ENCODE assay signal across 7 cellular contexts in the genomic region with DNA sequence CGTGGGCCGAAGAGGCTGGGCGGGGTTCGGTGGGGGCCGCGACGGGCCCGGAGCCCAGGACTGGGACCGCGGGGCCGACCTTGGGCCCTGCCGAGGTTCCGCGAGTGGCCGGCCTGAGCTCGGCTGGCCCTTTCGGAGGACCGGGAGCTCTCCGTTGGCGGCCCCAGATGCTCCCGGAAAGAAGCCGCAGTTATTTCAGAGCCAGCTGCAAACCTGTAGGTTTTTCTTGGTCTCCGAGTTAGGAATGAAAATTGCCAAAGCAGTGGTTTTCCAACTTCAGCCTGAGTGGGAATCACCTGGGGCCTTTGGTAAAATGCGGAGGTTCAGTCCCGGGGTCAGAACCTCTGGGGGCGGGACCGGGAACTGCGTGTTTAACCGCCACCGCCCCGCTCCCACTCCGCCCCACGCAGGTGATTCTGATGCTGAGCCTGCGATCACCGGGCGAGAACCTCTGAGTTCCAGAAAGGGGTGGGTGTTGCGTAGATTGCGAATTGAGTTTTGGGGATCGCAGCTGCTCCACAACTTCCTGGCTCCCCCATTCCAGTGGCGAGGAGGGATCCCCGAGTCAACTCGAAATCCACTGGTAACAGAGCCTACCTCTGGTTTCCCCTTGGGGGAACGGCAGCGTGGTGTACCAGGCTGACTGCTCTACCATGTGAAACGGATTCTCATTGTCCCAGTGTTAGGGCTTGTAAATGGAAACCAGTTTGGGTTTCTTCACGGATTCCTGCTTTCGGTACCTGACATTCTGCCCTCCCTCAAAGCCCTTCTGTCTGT. TPM values are rescaled to one million over a fixed set of nuclear protein-coding genes. Genes with fewer than 3 reads are reported as not detected.
DNase-seq lines count a peak whose midpoint lies in the region; ATAC-seq lines count a peak whose summit lies in the region.
"Not testable (repeated sequence)": the region's sequence is repeated elsewhere in the genome, so short reads cannot be mapped to it uniquely, and the experiment has no call there.

No MANE protein-coding gene starts in this region.

- not testable (repeated sequence) for H2BK5ac ChIP-seq in mesendoderm (ENCODE audit: low read length)

- peak; percentile 15 for ATAC-seq in GM18907 (IDR thresholded peaks at IDR 0.05; ENCODE audit: unreplicated experiment)
- ATAC-seq in esophagus mucosa: peak; percentile 54

- H3K4me3 ChIP-seq in HUES64 (ENCODE audit: low read length) (peak overlapping the region; percentile 82), mesendoderm (ENCODE audit: low read length) (peak overlapping the region; percentile 82)

- not testable (repeated sequence) for H4K5ac ChIP-seq in mesendoderm (ENCODE audit: low read length)

- 2% methylated on average over 43 of the region's 47 CpGs for WGBS in HUES64
- no CpG with 5 or more reads among the region's 47 CpGs for WGBS in mesendoderm (ENCODE audit: extremely low coverage, insufficient coverage, low lambda C conversion rate)

- H2AK5ac ChIP-seq in mesendoderm (ENCODE audit: low read length): peak overlapping the region; percentile 78

- not testable (repeated sequence) for H2BK15ac ChIP-seq in mesendoderm (replicated peaks; ENCODE audit: low read depth)

- H3K27ac ChIP-seq in HUES64 (ENCODE audit: low read depth, low read length); mesendoderm (ENCODE audit: low read depth, low read length): not testable (repeated sequence)

- H3K4me1 ChIP-seq in HUES64 (ENCODE audit: insufficient read depth, low read length); mesendoderm (ENCODE audit: control insufficient read depth, low read depth, low read length): not testable (repeated sequence)

- H3K9me3 ChIP-seq in HUES64 (ENCODE audit: insufficient read depth, low read depth, low read length): not testable (repeated sequence)

- H3K4me2 ChIP-seq in mesendoderm (ENCODE audit: low read length): peak overlapping the region; percentile 97

- H3K79me1 ChIP-seq in mesendoderm (ENCODE audit: low read length): not testable (repeated sequence)

- H3K9ac ChIP-seq in HUES64 (ENCODE audit: low read depth, low read length) (peak overlapping the region; percentile 93), mesendoderm (ENCODE audit: low read length) (peak overlapping the region; percentile 95)

- not testable (repeated sequence) for H4K8ac ChIP-seq in mesendoderm (ENCODE audit: low read depth, low read length)

- not testable (repeated sequence) for H3K23ac ChIP-seq in mesendoderm (ENCODE audit: low read length)

- not testable (repeated sequence) for H2BK120ac ChIP-seq in mesendoderm (ENCODE audit: low read depth, low read length)

- H3K56ac ChIP-seq in mesendoderm (ENCODE audit: low read length): peak overlapping the region; percentile 98

- not testable (repeated sequence) for H3K36me3 ChIP-seq in HUES64 (ENCODE audit: insufficient read depth, low read length); mesendoderm (ENCODE audit: control insufficient read depth, insufficient read depth, low read length)

- DNase-seq in T follicular helper cell (ENCODE audit: low read depth) (peak; percentile 64), mesendoderm (peak; percentile 25)
- peak; percentile 89 for DNase-seq in activated effector memory CD4-positive, alpha-beta T cell treated with anti-CD3 and anti-CD28 coated beads, Interleukin-2, amount 50 U/mL, for 16 hours
- peak; percentile 23 to 44 (median 38) for DNase-seq in stimulated activated CD4-positive, alpha-beta T cell treated with anti-CD3 and anti-CD28 coated beads, Interleukin-1b, Interleukin-23, amount 100 ng/mL, for 24 hours (ENCODE audit: low read depth in 4 of 4, low spot score in 1 of 4)

- peaks cover 15% of the 10 kb centered on the region for H3K79me2 ChIP-seq in mesendoderm (ENCODE audit: control insufficient read depth, insufficient read depth, low read length)

- not testable (repeated sequence) for H3K27me3 ChIP-seq in HUES64 (ENCODE audit: insufficient read depth, low read length); mesendoderm (ENCODE audit: insufficient read depth, low read length, poor library complexity)

- H3K18ac ChIP-seq in mesendoderm (ENCODE audit: low read length): peak overlapping the region; percentile 1

- H3K4ac ChIP-seq in mesendoderm (ENCODE audit: low read depth, low read length): peak overlapping the region; percentile 39

RNA-seq across cellular contexts. Expression of a gene that starts 0.8 kb away (rescaled TPM):
- 49.3 TPM for polyA plus RNA-seq in HUES64 (2013, experiment 1 of 2)
- 42.9 TPM for polyA plus RNA-seq in HUES64 (2013, experiment 2 of 2)
- 54.5 TPM for total RNA-seq in esophagus mucosa
- 48.1 TPM for polyA plus RNA-seq in mesendoderm (2013, experiment 1 of 2)
- polyA plus RNA-seq in mesendoderm (2013, experiment 2 of 2): 48.1 TPM

RNA-seq across cellular contexts. Expression of a gene that starts 38.4 kb away (rescaled TPM):
- 43.4 TPM for polyA plus RNA-seq in HUES64 (2013, experiment 1 of 2)
- 49.7 TPM for polyA plus RNA-seq in HUES64 (2013, experiment 2 of 2)
- total RNA-seq in esophagus mucosa: 29.5 TPM
- 51.5 TPM for polyA plus RNA-seq in mesendoderm (2013, experiment 1 of 2)
- polyA plus RNA-seq in mesendoderm (2013, experiment 2 of 2): 51.6 TPM

Comparison
In these comparisons a context has a peak if more than half of its experiments do, and no peak if none do; other contexts are left out.
1. DNase-seq: peak in every context shown above with its lines; median percentile 89 in activated effector memory CD4-positive, alpha-beta T cell treated with anti-CD3 and anti-CD28 coated beads, Interleukin-2, amount 50 U/mL, for 16 hours; 64 in T follicular helper cell; 38 in stimulated activated CD4-positive, alpha-beta T cell treated with anti-CD3 and anti-CD28 coated beads, Interleukin-1b, Interleukin-23, amount 100 ng/mL, for 24 hours; 25 in mesendoderm.